2 cellular contexts compared by ENCODE assay signal in genomic region chrX:981791-982626, GRCh38.
A peak's percentile ranks its signal among the peaks of the same experiment; 100 is the strongest.
TF ChIP-seq lines count a peak whose summit lies in the region.

No MANE protein-coding gene starts in this region.

TF ChIP-seq in GM23338, 12 proteins besides CTCF, POLR2A, EP300 and RAD21:
- peak; percentile 47; the same call in 1 of the 2 replicates for TF ChIP-seq POLR2AphosphoS5 (IDR thresholded peaks at IDR 0.05; ENCODE audit: low read depth)
- no peak for TF ChIP-seq ZNF462 (CRISPR knock-in tag; IDR thresholded peaks at IDR 0.05)
- TF ChIP-seq ETS1 (IDR thresholded peaks at IDR 0.05): peak; percentile 37; the same call in 1 of the 2 replicates
- TF ChIP-seq NANOG (IDR thresholded peaks at IDR 0.05; ENCODE audit: borderline replicate concordance): peak; percentile 96

TF ChIP-seq in GM12878, 131 proteins besides CTCF, POLR2A, EP300 and RAD21:
- TF ChIP-seq PKNOX1 (IDR thresholded peaks at IDR 0.05) (0 out of 2 replicates have a peak, but pooled peaks have one; percentile 6), ZBTB40 (IDR thresholded peaks at IDR 0.05; ENCODE audit: borderline replicate concordance) (no peak)
TF ChIP-seq in GM12878: peak in this region for 1.
